Comparison of ENCODE assay signal across 19 cellular contexts in the genomic region with DNA sequence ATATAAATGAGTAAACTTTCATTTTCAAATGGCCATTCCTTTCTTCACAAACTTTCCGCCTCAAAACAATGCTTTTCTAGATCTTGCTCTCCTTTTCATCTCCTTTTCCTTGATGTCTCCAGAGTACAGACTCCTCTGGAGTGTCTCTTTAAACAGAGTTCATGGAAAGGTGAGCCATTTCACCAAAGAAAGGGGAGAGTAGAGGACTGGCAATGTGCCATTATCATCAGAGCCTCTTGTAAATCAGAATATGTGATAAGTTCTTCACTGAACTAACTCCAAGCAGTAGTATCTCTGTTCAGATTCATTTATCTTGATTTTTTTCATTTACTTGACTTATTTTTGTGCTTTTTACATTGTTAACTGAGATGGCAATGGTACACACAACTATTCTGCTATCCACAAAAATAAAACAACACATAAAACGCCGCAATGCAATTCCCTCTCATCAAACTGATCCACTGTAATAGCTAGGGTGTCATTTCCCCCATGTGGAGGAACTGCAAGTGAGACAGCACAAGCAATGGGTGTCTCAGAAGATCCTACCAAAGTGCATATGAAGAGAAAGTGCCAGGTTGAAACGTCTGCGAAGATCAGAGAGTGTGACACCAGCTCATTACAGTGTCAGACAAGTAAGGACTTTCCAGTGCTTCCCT.
"Had no signal": no experiment of that assay in that cellular context is flagged by ENCODE, and none has a peak within 500 bp of the region (broad histone marks: within the 10 kb centered on the region; RNA-seq: fewer than 3 reads in every experiment).

No MANE protein-coding gene starts in this region.

- H3K4me1 Mint-ChIP-seq: endodermal cell had no signal

- H3K27ac Mint-ChIP-seq: activated CD4-positive, alpha-beta memory T cell treated with anti-CD3 and anti-CD28 coated beads, Interleukin-2, amount 10 ng/mL, durations not matched to agents 7 days and 5 days; activated CD8-positive, alpha-beta memory T cell treated with anti-CD3 and anti-CD28 coated beads, Interleukin-2, amount 10 ng/mL, durations not matched to agents 7 days and 5 days; activated naive CD8-positive, alpha-beta T cell treated with anti-CD3 and anti-CD28 coated beads, Interleukin-2, amount 10 ng/mL, durations not matched to agents 7 days and 5 days; activated T-helper 2 cell treated with anti-CD3 and anti-CD28 coated beads, Interferon-gamma antibody, Interleukin-2, Interleukin-4, amounts not matched to agents 10 μg/mL and 5 μg/mL and 100 μg/mL, durations not matched to agents 14 hours and 24 hours and 36 hours; endodermal cell had no signal

- H3K9me3 ChIP-seq: prostate gland, suprapubic skin, transverse colon, vagina had no signal

- ATAC-seq: activated CD8-positive, alpha-beta memory T cell treated with anti-CD3 and anti-CD28 coated beads, Interleukin-2, amount 10 ng/mL, durations not matched to agents 7 days and 5 days; left lobe of liver; right cardiac atrium; stimulated activated naive CD8-positive, alpha-beta T cell treated with anti-CD3 and anti-CD28 coated beads, Interleukin-15, Interleukin-2, amounts not matched to agents 100 U/mL and 50 U/mL, for 24 hours had no signal

- H3K9me3 Mint-ChIP-seq: activated CD4-positive, alpha-beta memory T cell treated with anti-CD3 and anti-CD28 coated beads, Interleukin-2, amount 10 ng/mL, durations not matched to agents 7 days and 5 days; activated naive CD8-positive, alpha-beta T cell treated with anti-CD3 and anti-CD28 coated beads, Interleukin-2, amount 10 ng/mL, durations not matched to agents 7 days and 5 days; activated T-helper 2 cell treated with anti-CD3 and anti-CD28 coated beads, Interferon-gamma antibody, Interleukin-2, Interleukin-4, amounts not matched to agents 10 μg/mL and 5 μg/mL and 100 μg/mL, durations not matched to agents 14 hours and 24 hours and 36 hours; neural crest cell had no signal

- H3K4me1 ChIP-seq: prostate gland had no signal

- H3K36me3 Mint-ChIP-seq: activated CD8-positive, alpha-beta memory T cell treated with anti-CD3 and anti-CD28 coated beads, Interleukin-2, amount 10 ng/mL, durations not matched to agents 7 days and 5 days had no signal

- H3K36me3 ChIP-seq: prostate gland, suprapubic skin, transverse colon, vagina had no signal

- H3K27me3 ChIP-seq: suprapubic skin, transverse colon, vagina had no signal

- DNase-seq: activated CD4-positive, alpha-beta memory T cell treated with anti-CD3 and anti-CD28 coated beads, Interleukin-2, amount 10 ng/mL, durations not matched to agents 7 days and 5 days; activated CD4-positive, alpha-beta T cell treated with anti-CD3 and anti-CD28 coated beads for 48 hours; activated CD4-positive, CD25-positive, alpha-beta regulatory T cell; activated CD8-positive, alpha-beta memory T cell treated with anti-CD3 and anti-CD28 coated beads, Interleukin-2, amount 10 ng/mL, durations not matched to agents 7 days and 5 days; activated naive CD4-positive, alpha-beta T cell treated with Interleukin-2 at 50 U/mL for 16 hours; activated naive CD8-positive, alpha-beta T cell treated with anti-CD3 and anti-CD28 coated beads, Interleukin-2, amount 10 ng/mL, durations not matched to agents 7 days and 5 days; activated T-cell treated with anti-CD3 and anti-CD28 coated beads, Interleukin-2, amount 50 U/mL, for 1 hour; endodermal cell; hypothalamus; right cardiac atrium; stimulated activated naive CD8-positive, alpha-beta T cell treated with anti-CD3 and anti-CD28 coated beads, Interleukin-15, Interleukin-2, amounts not matched to agents 100 U/mL and 50 U/mL, for 24 hours; T1000; transverse colon had no signal

- H3K4me3 Mint-ChIP-seq: activated CD4-positive, alpha-beta memory T cell treated with anti-CD3 and anti-CD28 coated beads, Interleukin-2, amount 10 ng/mL, durations not matched to agents 7 days and 5 days; activated CD8-positive, alpha-beta memory T cell treated with anti-CD3 and anti-CD28 coated beads, Interleukin-2, amount 10 ng/mL, durations not matched to agents 7 days and 5 days; activated naive CD8-positive, alpha-beta T cell treated with anti-CD3 and anti-CD28 coated beads, Interleukin-2, amount 10 ng/mL, durations not matched to agents 7 days and 5 days; endodermal cell; neural crest cell had no signal

- H3K27ac ChIP-seq: prostate gland, suprapubic skin, transverse colon, vagina had no signal

- H3K27me3 Mint-ChIP-seq: activated CD4-positive, alpha-beta memory T cell treated with anti-CD3 and anti-CD28 coated beads, Interleukin-2, amount 10 ng/mL, durations not matched to agents 7 days and 5 days; activated CD8-positive, alpha-beta memory T cell treated with anti-CD3 and anti-CD28 coated beads, Interleukin-2, amount 10 ng/mL, durations not matched to agents 7 days and 5 days; activated naive CD8-positive, alpha-beta T cell treated with anti-CD3 and anti-CD28 coated beads, Interleukin-2, amount 10 ng/mL, durations not matched to agents 7 days and 5 days had no signal

- H3K4me3 ChIP-seq: prostate gland, suprapubic skin, transverse colon, vagina had no signal
